ENCODE assay signal across 11 cellular contexts in the genomic region with DNA sequence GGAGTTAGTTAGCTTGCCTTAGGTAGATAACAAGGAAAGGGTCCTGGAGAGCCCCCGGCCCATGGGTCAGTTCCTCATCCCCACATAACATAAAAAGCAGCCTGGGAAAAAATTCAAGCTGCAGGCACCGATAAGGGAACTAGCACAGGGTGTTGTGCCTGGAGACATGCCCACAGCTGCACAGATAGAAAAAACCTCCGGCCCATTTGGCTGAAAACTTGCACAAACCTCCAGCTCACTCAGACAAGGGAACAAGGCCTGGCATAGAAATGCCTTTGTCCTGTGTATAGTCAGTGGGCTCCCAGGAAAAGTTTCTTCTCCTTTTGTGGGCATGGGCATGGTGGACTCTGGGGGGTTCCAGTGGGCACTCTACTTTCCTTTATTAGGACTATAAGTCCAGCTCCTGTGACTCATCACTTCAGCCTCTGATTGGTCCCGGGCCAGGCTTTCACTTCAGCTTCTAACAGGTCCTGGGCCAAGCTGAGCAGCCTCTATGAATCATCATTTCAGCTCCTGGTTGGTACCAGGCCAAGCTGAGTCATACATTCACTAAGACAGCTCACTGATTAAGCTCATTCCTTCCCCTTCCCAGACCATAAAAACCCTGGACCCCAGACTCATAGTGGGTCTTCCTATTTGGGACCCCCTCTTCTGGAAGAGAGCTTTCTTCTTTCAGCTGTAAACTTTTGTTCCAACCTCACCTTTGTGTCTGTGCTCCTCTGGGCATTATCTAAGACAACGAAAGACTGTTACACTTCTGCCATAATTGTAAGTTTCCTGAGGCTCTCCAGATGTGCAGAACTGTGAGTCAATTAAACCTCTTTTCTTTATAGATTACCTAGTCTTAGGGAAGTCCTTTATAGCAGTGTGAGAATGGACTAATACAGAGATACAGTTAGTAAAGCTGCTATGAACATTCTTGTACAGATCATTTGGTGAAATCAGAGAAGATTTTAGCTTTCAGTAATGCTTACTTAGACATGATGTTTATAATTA.
DNase-seq lines count a peak whose midpoint lies in the region; ATAC-seq and TF ChIP-seq lines count a peak whose summit lies in the region.
"Had no signal": no experiment of that assay in that cellular context is flagged by ENCODE, and none has a peak within 500 bp of the region (broad histone marks: within the 10 kb centered on the region; RNA-seq: fewer than 3 reads in every experiment).

No MANE protein-coding gene starts in this region.

- H3K27ac Mint-ChIP-seq in CD14-positive monocyte (no peak overlapping the region), nephron progenitor cell (no peak overlapping the region)
- H3K27ac Mint-ChIP-seq: T-helper 1 cell treated with Interleukin-12 subunit alpha and Interleukin-12 subunit beta and Interleukin-4 antibody, amounts not matched to agents 30 μg/mL and 1 μg/mL, for 36 hours had no signal

- intact Hi-C loops in dorsolateral prefrontal cortex (cut with DNase I): no loop called here
- intact Hi-C loops in CD14-positive monocyte (cut with micrococcal nuclease): no loop called here

- H3K9ac ChIP-seq in muscle layer of colon (ENCODE audit: low read length): no peak overlapping the region

- peaks cover 11% of the 10 kb centered on the region for H3K4me1 ChIP-seq in muscle layer of colon (ENCODE audit: insufficient read depth, low read length)
- H3K4me1 ChIP-seq: spleen had no signal

- H3K4me3 Mint-ChIP-seq in CD14-positive monocyte: no peak overlapping the region
- no peak overlapping the region for H3K4me3 Mint-ChIP-seq in nephron progenitor cell
- H3K4me3 Mint-ChIP-seq: central memory CD8-positive, alpha-beta T cell; T-helper 1 cell treated with Interleukin-12 subunit alpha and Interleukin-12 subunit beta and Interleukin-4 antibody, amounts not matched to agents 30 μg/mL and 1 μg/mL, for 36 hours had no signal

- CTCF ChIA-PET in AG04450 (lab: Charles Lee): no interaction called here

- no peak for ATAC-seq in GM19023 (IDR thresholded peaks at IDR 0.05; ENCODE audit: unreplicated experiment)
- no peak for ATAC-seq in HG03196 (IDR thresholded peaks at IDR 0.05; ENCODE audit: unreplicated experiment)

- H3K9me3 ChIP-seq in AG04450 (ENCODE audit: control insufficient read depth, insufficient read depth, low read length): no peaks in the 10 kb centered on the region; the same call in 1 of the 2 replicates
- no peaks in the 10 kb centered on the region for H3K9me3 ChIP-seq in muscle layer of colon (ENCODE audit: low read length)

- H3K36me3 ChIP-seq in muscle layer of colon (ENCODE audit: insufficient read depth, low read length): no peaks in the 10 kb centered on the region
- H3K36me3 ChIP-seq: spleen had no signal

- H3K4me1 Mint-ChIP-seq in CD14-positive monocyte (no peaks in the 10 kb centered on the region), nephron progenitor cell (no peaks in the 10 kb centered on the region)
- H3K4me1 Mint-ChIP-seq: central memory CD8-positive, alpha-beta T cell had no signal

- H3K4me3 ChIP-seq in AG04450 (ENCODE audit: low read depth, low read length) (no peak overlapping the region; the same call in 1 of the 2 replicates), dorsolateral prefrontal cortex (no peak overlapping the region), muscle layer of colon (ENCODE audit: low read depth in 1 of 2, low read length in 2 of 2) (peak overlapping the region in 1 of 2 donors; percentile 5)
- H3K4me3 ChIP-seq: spleen had no signal

- H3K27ac ChIP-seq in AG04450 (ENCODE audit: low read depth, low read length): peak overlapping the region; percentile 53
- peak overlapping the region in 9 of 59 donors; percentile 6 to 44 (median 32) for H3K27ac ChIP-seq in dorsolateral prefrontal cortex
- peak overlapping the region; percentile 52 for H3K27ac ChIP-seq in muscle layer of colon (ENCODE audit: low read depth, low read length)
- H3K27ac ChIP-seq: spleen had no signal

- POLR2A ChIA-PET in AG04450 (lab: Yijun Ruan, JAX): interaction anchor here (0.6 kb wide), 1 partner anchor 1395 kb away, joined by 3 read pairs; no protein-coding TSS in a partner anchor

- H3K27me3 ChIP-seq in AG04450 (ENCODE audit: control insufficient read depth, insufficient read depth, low read length): no peaks in the 10 kb centered on the region
- H3K27me3 ChIP-seq in dorsolateral prefrontal cortex: no peaks in the 10 kb centered on the region
- no peaks in the 10 kb centered on the region for H3K27me3 ChIP-seq in muscle layer of colon (ENCODE audit: control insufficient read depth in 1 of 2, insufficient read depth in 2 of 2, low read length in 2 of 2)
- H3K27me3 ChIP-seq: spleen had no signal

- peak; percentile 97 for DNase-seq in AG04450 (ENCODE audit: low read depth, low spot score)
- peak; percentile 99 for DNase-seq in M059J (ENCODE audit: low read depth)
- DNase-seq in dorsolateral prefrontal cortex: peak in 9 of 10 donors; percentile 3 to 77 (median 60)
- no peak for DNase-seq in CD14-positive monocyte (ENCODE audit: low spot score)
- DNase-seq in nephron progenitor cell: no peak
- DNase-seq: spleen had no signal

- H3K36me3 Mint-ChIP-seq in CD14-positive monocyte (no peaks in the 10 kb centered on the region), nephron progenitor cell (ENCODE audit: low read depth) (no peaks in the 10 kb centered on the region)

- H3K27me3 Mint-ChIP-seq in CD14-positive monocyte (ENCODE audit: low read depth in 3 of 3) (no peaks in the 10 kb centered on the region), nephron progenitor cell (ENCODE audit: low read depth, poor library complexity) (no peaks in the 10 kb centered on the region)
- H3K27me3 Mint-ChIP-seq: central memory CD8-positive, alpha-beta T cell had no signal

- H3K9me3 Mint-ChIP-seq in CD14-positive monocyte (peaks cover 2 to 19% (median 5%) of the 10 kb centered on the region in 7 donors), nephron progenitor cell (peaks cover 8% of the 10 kb centered on the region)
- H3K9me3 Mint-ChIP-seq: central memory CD8-positive, alpha-beta T cell had no signal

- TF ChIP-seq CTCF in AG04450 (IDR thresholded peaks at IDR 0.05; ENCODE audit: low read depth, low read length) (no peak), dorsolateral prefrontal cortex (IDR thresholded peaks at IDR 0.05 in 54 of 56, conservative IDR thresholded peaks at IDR 0.05 in 2 of 56; ENCODE audit: low read depth in 1 of 56, partially characterized antibody in 56 of 56) (no peak), CD14-positive monocyte (IDR thresholded peaks at IDR 0.05) (no peak), nephron progenitor cell (IDR thresholded peaks at IDR 0.05) (no peak)

Comparison
In these comparisons a context has a peak if more than half of its experiments do, and no peak if none do; other contexts are left out.
1. DNase-seq: peak in AG04450 (single experiment), M059J (single experiment) and dorsolateral prefrontal cortex (9 of 10); none in CD14-positive monocyte (single experiment) and nephron progenitor cell (single experiment).